In genomic region chr9:110320651-110321050, GRCh38 we compare ENCODE assay signal across 33 cellular contexts. TPM values are rescaled to one million over a fixed set of nuclear protein-coding genes. Genes with fewer than 3 reads are reported as not detected.
"Had no signal": no experiment of that assay in that cellular context is flagged by ENCODE, and none has a peak within 500 bp of the region (broad histone marks: within the 10 kb centered on the region; RNA-seq: fewer than 3 reads in every experiment).

No MANE protein-coding gene starts in this region.

- H3K4me1 Mint-ChIP-seq: central memory CD8-positive, alpha-beta T cell; neural progenitor cell had no signal

- H3K27ac ChIP-seq: ascending aorta, breast epithelium, colonic mucosa, epithelial cell of prostate, foreskin keratinocyte, lower lobe of right lung, neural progenitor cell, sigmoid colon, spleen, WERI-Rb-1 had no signal

- H3K9me3 Mint-ChIP-seq: activated naive CD4-positive, alpha-beta T cell treated with anti-CD3 and anti-CD28 coated beads, Interleukin-2, amount 50 U/mL, for 72 hours; central memory CD8-positive, alpha-beta T cell; endodermal cell; naive thymus-derived CD4-positive, alpha-beta T cell; T-helper 2 cell treated with Interferon-gamma antibody and Interleukin-4, amounts not matched to agents 5 μg/mL and 100 μg/mL, for 36 hours had no signal

- H3K36me3 ChIP-seq: ascending aorta, breast epithelium, colonic mucosa, lower lobe of right lung, neural progenitor cell, sigmoid colon, spleen, uterus, WERI-Rb-1 had no signal

- H3K4me3 Mint-ChIP-seq: activated CD8-positive, alpha-beta T cell treated with anti-CD3 and anti-CD28 coated beads, Interleukin-2, amount 10 ng/mL, durations not matched to agents 7 days and 5 days; central memory CD8-positive, alpha-beta T cell; endodermal cell; naive thymus-derived CD4-positive, alpha-beta T cell; neural progenitor cell; T-helper 2 cell treated with Interferon-gamma antibody and Interleukin-4, amounts not matched to agents 5 μg/mL and 100 μg/mL, for 36 hours had no signal

- H3K36me3 Mint-ChIP-seq: activated naive CD4-positive, alpha-beta T cell treated with anti-CD3 and anti-CD28 coated beads, Interleukin-2, amount 50 U/mL, for 72 hours; naive thymus-derived CD4-positive, alpha-beta T cell; neural progenitor cell had no signal

- H3K27me3 ChIP-seq: ascending aorta, breast epithelium, colonic mucosa, foreskin keratinocyte, neural progenitor cell, sigmoid colon, spleen, testis, uterus had no signal

- DNase-seq: activated CD4-positive, alpha-beta T cell treated with anti-CD3 and anti-CD28 coated beads, Interleukin-2, amount 50 U/mL, for 1 hour; activated CD4-positive, CD25-positive, alpha-beta regulatory T cell treated with anti-CD3 and anti-CD28 coated beads, Interleukin-2, amount 50 U/mL, for 72 hours; activated CD8-positive, alpha-beta T cell treated with anti-CD3 and anti-CD28 coated beads, Interleukin-2, amount 10 ng/mL, durations not matched to agents 7 days and 5 days; activated T-cell treated with anti-CD3 and anti-CD28 coated beads, Interleukin-2, amount 50 U/mL, for 1 hour; colonic mucosa; endodermal cell; foreskin keratinocyte; lower lobe of right lung; mesendoderm; naive thymus-derived CD4-positive, alpha-beta T cell; posterior cingulate gyrus; retina; sigmoid colon; spleen; stimulated activated CD4-positive, alpha-beta T cell treated with anti-CD3 and anti-CD28 coated beads, Interleukin-4, amount 100 ng/mL, for 1 hour; stimulated activated naive CD4-positive, alpha-beta T cell; trophoblast cell; WERI-Rb-1 had no signal

- H3K9me3 ChIP-seq: ascending aorta, breast epithelium, colonic mucosa, lower lobe of right lung, sigmoid colon, spleen, testis, uterus had no signal

- H3K27ac Mint-ChIP-seq: activated CD8-positive, alpha-beta T cell treated with anti-CD3 and anti-CD28 coated beads, Interleukin-2, amount 10 ng/mL, durations not matched to agents 7 days and 5 days; activated naive CD4-positive, alpha-beta T cell treated with anti-CD3 and anti-CD28 coated beads, Interleukin-2, amount 50 U/mL, for 72 hours; endodermal cell; naive thymus-derived CD4-positive, alpha-beta T cell; neural progenitor cell; T-helper 2 cell treated with Interferon-gamma antibody and Interleukin-4, amounts not matched to agents 5 μg/mL and 100 μg/mL, for 36 hours had no signal

- ATAC-seq: activated CD8-positive, alpha-beta T cell treated with anti-CD3 and anti-CD28 coated beads, Interleukin-2, amount 10 ng/mL, durations not matched to agents 7 days and 5 days; left lobe of liver; lower lobe of right lung; naive thymus-derived CD4-positive, alpha-beta T cell had no signal

- H3K4me3 ChIP-seq: ascending aorta, breast epithelium, colonic mucosa, lower lobe of right lung, neural progenitor cell, sigmoid colon, spleen, testis, uterus had no signal

- H3K4me1 ChIP-seq: ascending aorta, breast epithelium, colonic mucosa, sigmoid colon, uterus had no signal

RNA-seq across cellular contexts. Expression of gene TXNDC8, which starts 17.0 kb away (rescaled TPM):
- total RNA-seq: activated CD8-positive, alpha-beta T cell treated with anti-CD3 and anti-CD28 coated beads, Interleukin-2, amount 10 ng/mL, durations not matched to agents 7 days and 5 days; activated naive CD4-positive, alpha-beta T cell treated with anti-CD3 and anti-CD28 coated beads, Interleukin-2, amount 50 U/mL, for 72 hours; ascending aorta; breast epithelium; colonic mucosa; endodermal cell; foreskin keratinocyte; glomerular endothelial cell; kidney epithelial cell; left lobe of liver; lower lobe of right lung; mucosa of gallbladder; naive thymus-derived CD4-positive, alpha-beta T cell; omental fat pad; sigmoid colon; spleen; uterus had no signal
- polyA plus RNA-seq: adipose tissue; foreskin keratinocyte; naive thymus-derived CD4-positive, alpha-beta T cell; sigmoid colon; spleen had no signal
